ENCODE assay signal across 9 cellular contexts in the genomic region with DNA sequence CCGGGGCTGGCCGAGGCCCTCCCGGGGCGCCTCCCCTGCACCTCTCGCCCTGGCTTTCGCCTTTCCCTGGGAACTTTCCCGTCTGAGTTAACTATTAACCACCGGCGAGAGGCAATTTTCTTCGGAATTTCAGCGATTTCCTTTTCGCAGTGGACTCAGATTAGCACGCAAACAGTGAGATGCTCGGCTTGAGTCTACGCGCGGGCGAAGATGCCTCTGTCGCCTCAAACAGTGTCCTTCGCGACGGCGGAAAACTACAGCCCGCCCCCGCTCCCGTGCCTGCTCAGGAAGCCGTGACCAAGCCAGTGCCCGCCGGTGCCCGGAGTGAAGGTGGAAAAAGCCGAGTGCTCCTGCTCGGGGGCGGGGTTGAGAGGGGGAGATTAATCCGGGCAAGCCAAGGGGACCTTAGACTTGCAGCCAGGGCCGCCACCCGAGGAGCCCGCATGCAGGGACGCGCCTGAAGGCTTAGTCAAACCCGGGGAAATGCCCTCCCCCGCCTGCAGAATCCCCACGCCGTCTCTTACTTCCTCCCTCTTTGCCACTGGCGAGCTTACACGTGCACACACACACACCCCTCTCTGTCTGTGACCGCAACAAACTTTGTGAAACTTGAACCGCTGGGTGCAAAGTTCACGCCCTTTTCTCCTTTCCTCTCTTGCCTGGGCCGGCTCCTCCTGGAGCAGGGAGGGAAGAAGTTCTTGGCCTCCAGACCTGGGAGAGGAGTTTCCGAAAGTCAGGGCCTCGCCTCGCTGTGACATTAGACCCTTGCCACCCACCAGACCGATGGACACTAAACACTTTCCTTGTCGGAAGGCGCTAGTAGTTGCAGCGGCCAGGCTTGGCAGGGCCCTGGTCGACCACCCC. TPM values are rescaled to one million over a fixed set of nuclear protein-coding genes. Genes with fewer than 3 reads are reported as not detected.
DNase-seq lines count a peak whose midpoint lies in the region; ATAC-seq and TF ChIP-seq lines count a peak whose summit lies in the region.
"Had no signal": no experiment of that assay in that cellular context is flagged by ENCODE, and none has a peak within 500 bp of the region (broad histone marks: within the 10 kb centered on the region; RNA-seq: fewer than 3 reads in every experiment).

No MANE protein-coding gene starts in this region.

- no peak overlapping the region for H3K27ac Mint-ChIP-seq in central memory CD8-positive, alpha-beta T cell (ENCODE audit: low read depth)

- no peak overlapping the region for H3K9ac ChIP-seq in neural cell (ENCODE audit: low read length)

- H3K4me3 Mint-ChIP-seq in central memory CD8-positive, alpha-beta T cell: peak overlapping the region; percentile 68

- no peaks in the 10 kb centered on the region for H3K9me3 Mint-ChIP-seq in central memory CD8-positive, alpha-beta T cell

- H3K9me2 ChIP-seq in neural cell (ENCODE audit: insufficient read depth, low read length): no peaks in the 10 kb centered on the region

- peaks cover 83% of the 10 kb centered on the region for H3K27me3 Mint-ChIP-seq in central memory CD8-positive, alpha-beta T cell

- no peaks in the 10 kb centered on the region for H4K20me1 ChIP-seq in neural cell (ENCODE audit: insufficient read depth)

- H3K79me2 ChIP-seq in neural cell (replicated peaks; ENCODE audit: insufficient read depth, low read length): no peaks in the 10 kb centered on the region

- H3K36me3 Mint-ChIP-seq in central memory CD8-positive, alpha-beta T cell (ENCODE audit: insufficient read depth): peaks cover 5% of the 10 kb centered on the region

- no peak overlapping the region for H2AFZ ChIP-seq in neural cell (ENCODE audit: low read depth, low read length)

- no peaks in the 10 kb centered on the region for H3K36me3 ChIP-seq in neural cell (ENCODE audit: insufficient read depth, low read length)

- peaks cover 39% of the 10 kb centered on the region for H3K4me1 Mint-ChIP-seq in central memory CD8-positive, alpha-beta T cell

- ATAC-seq in GM21360 (IDR thresholded peaks at IDR 0.05; ENCODE audit: unreplicated experiment): peak; percentile 60
- ATAC-seq in central memory CD8-positive, alpha-beta T cell (replicated peaks; ENCODE audit: extremely low read depth, poor library complexity, severe bottlenecking): no peak

- no peak overlapping the region for H3K27ac ChIP-seq in neural cell (ENCODE audit: low read length)

- no peak overlapping the region for H3K4me3 ChIP-seq in neural cell (ENCODE audit: low read length)

- no peak for TF ChIP-seq CTCF in neural cell (IDR thresholded peaks at IDR 0.05; ENCODE audit: poor library complexity, severe bottlenecking)

- H3K27me3 ChIP-seq in neural cell (ENCODE audit: insufficient read depth, low read depth, low read length): peaks cover 98% of the 10 kb centered on the region

- no peaks in the 10 kb centered on the region for H3K9me3 ChIP-seq in neural cell (ENCODE audit: low read length)

- no peaks in the 10 kb centered on the region for H3F3A ChIP-seq in neural cell (ENCODE audit: insufficient read depth, low read length, poor library complexity, severe bottlenecking)

- H3K4me2 ChIP-seq in neural cell (ENCODE audit: low read length): no peak overlapping the region

- no peak for TF ChIP-seq EP300 in neural cell (conservative IDR thresholded peaks at IDR 0.05; ENCODE audit: poor library complexity, severe bottlenecking)

- TF ChIP-seq RAD21 in neural cell (conservative IDR thresholded peaks at IDR 0.05): no peak

- DNase-seq in COLO668 (lab: John Stamatoyannopoulos, UW; ENCODE audit: unreplicated experiment) (peak; percentile 18), LoVo (ENCODE audit: low spot score) (peak; percentile 67), NK-92 (lab: John Stamatoyannopoulos, UW; ENCODE audit: unreplicated experiment) (no peak), epidermal melanocyte (ENCODE audit: insufficient read length, low spot score) (no peak), NCI-H748 (lab: John Stamatoyannopoulos, UW; ENCODE audit: unreplicated experiment) (no peak)
- DNase-seq in central memory CD8-positive, alpha-beta T cell (ENCODE audit: low spot score in 2 of 2): no peak

TF ChIP-seq in neural cell, 6 proteins besides CTCF, POLR2A, EP300 and RAD21:
- TF ChIP-seq, protein P1, sequence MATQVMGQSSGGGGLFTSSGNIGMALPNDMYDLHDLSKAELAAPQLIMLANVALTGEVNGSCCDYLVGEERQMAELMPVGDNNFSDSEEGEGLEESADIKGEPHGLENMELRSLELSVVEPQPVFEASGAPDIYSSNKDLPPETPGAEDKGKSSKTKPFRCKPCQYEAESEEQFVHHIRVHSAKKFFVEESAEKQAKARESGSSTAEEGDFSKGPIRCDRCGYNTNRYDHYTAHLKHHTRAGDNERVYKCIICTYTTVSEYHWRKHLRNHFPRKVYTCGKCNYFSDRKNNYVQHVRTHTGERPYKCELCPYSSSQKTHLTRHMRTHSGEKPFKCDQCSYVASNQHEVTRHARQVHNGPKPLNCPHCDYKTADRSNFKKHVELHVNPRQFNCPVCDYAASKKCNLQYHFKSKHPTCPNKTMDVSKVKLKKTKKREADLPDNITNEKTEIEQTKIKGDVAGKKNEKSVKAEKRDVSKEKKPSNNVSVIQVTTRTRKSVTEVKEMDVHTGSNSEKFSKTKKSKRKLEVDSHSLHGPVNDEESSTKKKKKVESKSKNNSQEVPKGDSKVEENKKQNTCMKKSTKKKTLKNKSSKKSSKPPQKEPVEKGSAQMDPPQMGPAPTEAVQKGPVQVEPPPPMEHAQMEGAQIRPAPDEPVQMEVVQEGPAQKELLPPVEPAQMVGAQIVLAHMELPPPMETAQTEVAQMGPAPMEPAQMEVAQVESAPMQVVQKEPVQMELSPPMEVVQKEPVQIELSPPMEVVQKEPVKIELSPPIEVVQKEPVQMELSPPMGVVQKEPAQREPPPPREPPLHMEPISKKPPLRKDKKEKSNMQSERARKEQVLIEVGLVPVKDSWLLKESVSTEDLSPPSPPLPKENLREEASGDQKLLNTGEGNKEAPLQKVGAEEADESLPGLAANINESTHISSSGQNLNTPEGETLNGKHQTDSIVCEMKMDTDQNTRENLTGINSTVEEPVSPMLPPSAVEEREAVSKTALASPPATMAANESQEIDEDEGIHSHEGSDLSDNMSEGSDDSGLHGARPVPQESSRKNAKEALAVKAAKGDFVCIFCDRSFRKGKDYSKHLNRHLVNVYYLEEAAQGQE (IDR thresholded peaks at IDR 0.05; ENCODE audit: borderline replicate concordance): no peak
- TF ChIP-seq TAF1 (IDR thresholded peaks at IDR 0.05; ENCODE audit: low read depth): no peak
- peak; percentile 78 for TF ChIP-seq EZH2 (IDR thresholded peaks at IDR 0.05; ENCODE audit: borderline replicate concordance, insufficient read depth, low read length, poor library complexity, severe bottlenecking)
- no peak for TF ChIP-seq MXI1 (conservative IDR thresholded peaks at IDR 0.05; ENCODE audit: poor library complexity, severe bottlenecking)
- no peak for TF ChIP-seq SMC3 (conservative IDR thresholded peaks at IDR 0.05; ENCODE audit: poor library complexity)
- TF ChIP-seq POLR2AphosphoS5 (IDR thresholded peaks at IDR 0.05): peak; percentile 9
TF ChIP-seq in neural cell: peak in this region for 2.

RNA-seq across cellular contexts. Expression of a gene that starts 14.4 kb away (rescaled TPM):
- polyA plus RNA-seq in neural cell: not detected in 2 replicates
- not detected in 2 replicates for polyA minus RNA-seq in neural cell
- polyA plus RNA-seq: urinary bladder had no signal

Comparison
In these comparisons a context has a peak if more than half of its experiments do, and no peak if none do; other contexts are left out.
1. DNase-seq: peak in COLO668 (single experiment) and LoVo (single experiment); none in central memory CD8-positive, alpha-beta T cell (0 of 2), NK-92 (single experiment), epidermal melanocyte (single experiment) and NCI-H748 (single experiment).